Comparison of ENCODE assay signal across 1 cellular context in genomic region chr11:72752088-72752914, GRCh38.
TF ChIP-seq lines count a peak whose summit lies in the region.

Gene ARAP1, minus strand, starts transcription at chr11:72752408. Its CDS starts 25,280 bp downstream, at chr11:72727128.

TF ChIP-seq in A549, 52 proteins besides CTCF, POLR2A, EP300 and RAD21 (continued from another document):
- peak; percentile 39; the same call in 1 of the 2 replicates for TF ChIP-seq MAX (IDR thresholded peaks at IDR 0.05)
- no peak for TF ChIP-seq POLR2AphosphoS2 (conservative IDR thresholded peaks at IDR 0.05; ENCODE audit: low read length)
TF ChIP-seq in A549: peak in this region for 9.
